ENCODE assay signal across 11 cellular contexts in the genomic region with DNA sequence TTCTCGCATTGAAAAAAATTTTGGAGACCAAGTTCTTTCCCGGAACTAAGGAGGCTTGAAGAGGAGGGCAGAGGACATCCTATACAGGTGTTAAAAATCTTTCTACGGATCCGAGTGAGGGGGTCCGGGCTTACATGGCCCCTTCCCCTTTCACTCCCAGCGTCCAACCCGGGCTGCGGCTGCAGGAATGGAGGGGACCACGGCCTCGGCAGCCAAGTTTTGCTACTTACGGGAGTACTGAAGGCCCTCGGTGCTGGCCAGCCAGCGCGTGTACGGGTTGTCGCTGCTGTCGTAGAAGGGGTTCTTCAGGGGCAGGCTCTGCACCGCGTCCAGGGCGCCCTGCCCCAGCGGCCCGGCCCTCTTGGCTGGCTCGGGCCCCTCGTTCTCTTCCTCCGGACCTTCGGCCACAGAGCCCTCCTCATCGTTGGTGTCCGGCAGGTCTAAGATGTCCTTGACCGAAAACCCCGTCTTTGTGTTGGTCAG. TPM values are rescaled to one million over a fixed set of nuclear protein-coding genes. Genes with fewer than 3 reads are reported as not detected.
DNase-seq lines count a peak whose midpoint lies in the region; ATAC-seq and TF ChIP-seq lines count a peak whose summit lies in the region.
"Had no signal": no experiment of that assay in that cellular context is flagged by ENCODE, and none has a peak within 500 bp of the region (broad histone marks: within the 10 kb centered on the region; RNA-seq: fewer than 3 reads in every experiment).

No MANE protein-coding gene starts in this region.

- BruUV-seq in Calu3 (replicated peaks; lab: Mats Ljungman, UMichigan): no TSS peak

- H3K4me3 ChIP-seq in HUES64 (ENCODE audit: low read length) (0 out of 2 replicates have a peak overlapping the region, but pooled peaks have one; percentile 12), dorsolateral prefrontal cortex (peak overlapping the region; percentile 27 to 83 (median 61)), psoas muscle (peak overlapping the region; percentile 21)

- DNase-seq in Calu3: no peak
- DNase-seq in dorsolateral prefrontal cortex: no peak
- DNase-seq in psoas muscle: no peak
- DNase-seq in DMS153 treated with DMSO at 0.1 percent for 48 hours (lab: John Stamatoyannopoulos, UW; ENCODE audit: unreplicated experiment): no peak
- DNase-seq in MV-4-11 (lab: John Stamatoyannopoulos, UW): no peak
- DNase-seq: activated CD4-positive, CD25-positive, alpha-beta regulatory T cell; nephron progenitor cell had no signal

- intact Hi-C loops in Calu3 (cut with micrococcal nuclease; ENCODE audit: unreplicated experiment): no loop called here
- intact Hi-C loops in dorsolateral prefrontal cortex (cut with DNase I): loop anchor here in 1 of 2 donors (5.0 to 10.0 kb wide), 2 partner anchors 118 to 211 kb away; partner anchors contain the start of genes NKX2-4 and XRN2
- intact Hi-C loops in psoas muscle (cut with DNase I): no loop called here

- H3K9me3 ChIP-seq in HUES64 (ENCODE audit: insufficient read depth, low read depth, low read length) (no peaks in the 10 kb centered on the region), psoas muscle (no peaks in the 10 kb centered on the region)

- H3K36me3 ChIP-seq in HUES64 (ENCODE audit: insufficient read depth, low read length): no peaks in the 10 kb centered on the region
- no peaks in the 10 kb centered on the region for H3K36me3 ChIP-seq in psoas muscle (ENCODE audit: insufficient read depth in 1 of 2, low read depth in 1 of 2)

- ATAC-seq in psoas muscle (peak in 1 of 4 donors; percentile 19), GM18867 (IDR thresholded peaks at IDR 0.05; ENCODE audit: unreplicated experiment) (no peak), HG03095 (IDR thresholded peaks at IDR 0.05; ENCODE audit: unreplicated experiment) (no peak)

- no peak overlapping the region for H3K9ac ChIP-seq in HUES64 (ENCODE audit: low read depth, low read length)

- WGBS in HUES64: 1% methylated on average over 30 of the region's 30 CpGs
- WGBS in psoas muscle, 3 donors: 1 to 2% (median 1%) methylated on average over 29 to 30 of the region's 30 CpGs

- H3K4me1 Mint-ChIP-seq in Calu3 (ENCODE audit: low read depth, unreplicated experiment): no peaks in the 10 kb centered on the region

- H3K36me3 Mint-ChIP-seq in Calu3 (ENCODE audit: insufficient read depth, unreplicated experiment): no peaks in the 10 kb centered on the region

- no peaks in the 10 kb centered on the region for H3K9me3 Mint-ChIP-seq in Calu3 (ENCODE audit: low read depth, unreplicated experiment)
- H3K9me3 Mint-ChIP-seq: nephron progenitor cell had no signal

- peaks cover 12% of the 10 kb centered on the region for H3K27me3 Mint-ChIP-seq in Calu3 (ENCODE audit: unreplicated experiment)

- peaks cover 100% of the 10 kb centered on the region for H3K27me3 ChIP-seq in HUES64 (ENCODE audit: insufficient read depth, low read length)
- peaks cover 0 to 100% (median 86%) of the 10 kb centered on the region in 45 donors for H3K27me3 ChIP-seq in dorsolateral prefrontal cortex
- peaks cover 0 to 100% (median 66%) of the 10 kb centered on the region in 3 donors for H3K27me3 ChIP-seq in psoas muscle (ENCODE audit: insufficient read depth in 3 of 3, low read length in 2 of 3)

- CTCF ChIA-PET in Calu3 (lab: Charles Lee): no interaction called here

- TF ChIP-seq CTCF in Calu3 (IDR thresholded peaks at IDR 0.05; ENCODE audit: unreplicated experiment): no peak
- TF ChIP-seq CTCF in dorsolateral prefrontal cortex (IDR thresholded peaks at IDR 0.05 in 54 of 56, conservative IDR thresholded peaks at IDR 0.05 in 2 of 56; ENCODE audit: low read depth in 1 of 56, partially characterized antibody in 56 of 56): no peak
- no peak for TF ChIP-seq CTCF in psoas muscle (IDR thresholded peaks at IDR 0.05)

- H3K27ac Mint-ChIP-seq in Calu3 (ENCODE audit: unreplicated experiment): no peak overlapping the region
- H3K27ac Mint-ChIP-seq: nephron progenitor cell had no signal

- H3K4me1 ChIP-seq in HUES64 (ENCODE audit: insufficient read depth, low read length) (peaks cover 32% of the 10 kb centered on the region; the same call in 1 of the 2 replicates), psoas muscle (peaks cover 32% of the 10 kb centered on the region)

- H3K27ac ChIP-seq in HUES64 (ENCODE audit: low read depth, low read length) (no peak overlapping the region), dorsolateral prefrontal cortex (peak overlapping the region; percentile 71 to 98 (median 95)), psoas muscle (no peak overlapping the region)

- peak overlapping the region; percentile 45 for H3K4me3 Mint-ChIP-seq in Calu3 (ENCODE audit: low read depth, unreplicated experiment)
- H3K4me3 Mint-ChIP-seq: nephron progenitor cell had no signal

RNA-seq across cellular contexts. Expression of gene NKX2-2, which starts 0.6 kb away (rescaled TPM):
- total RNA-seq in Calu3 (2022): not detected in 2 replicates
- polyA plus RNA-seq in HUES64 (2013, experiment 1 of 2): not detected
- not detected for polyA plus RNA-seq in HUES64 (2013, experiment 2 of 2)
- 10 to 100 TPM in 101 of 120 experiments, 1 to 10 TPM in 19; 5.9 to 47.3 (median 14.2) TPM for total RNA-seq in dorsolateral prefrontal cortex
- total RNA-seq in psoas muscle: not detected
- polyA plus RNA-seq in psoas muscle: not detected
- total RNA-seq: bronchial epithelial cell had no signal

Comparison
In these comparisons a context has a peak if more than half of its experiments do, and no peak if none do; other contexts are left out.
1. H3K27ac ChIP-seq: peak in dorsolateral prefrontal cortex (59 of 59); none in HUES64 (single experiment) and psoas muscle (single experiment).
2. Peak in every context shown above with its lines, with median percentiles within 50 percentile points of each other: H3K4me3 ChIP-seq.